In the genomic region with DNA sequence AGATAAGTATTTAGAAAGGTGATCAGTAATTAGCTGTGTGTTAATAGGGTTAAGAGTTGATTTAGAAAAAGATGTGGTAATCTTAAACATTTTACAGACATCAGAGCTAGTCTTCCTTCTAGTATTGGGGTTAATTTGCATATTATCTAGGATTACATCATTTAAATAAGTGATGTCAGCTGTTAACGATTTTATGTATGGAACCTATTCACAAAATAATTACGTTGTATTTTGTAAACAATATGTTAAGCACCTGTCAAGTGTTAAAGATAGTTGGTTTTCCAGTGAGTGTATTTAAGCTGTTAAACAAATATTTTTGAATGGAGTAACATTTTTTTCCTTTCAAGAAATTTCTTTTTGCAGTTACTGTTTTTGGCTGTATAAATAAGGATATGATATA, we compare ENCODE assay signal across 1 cellular context.
TF ChIP-seq lines count a peak whose summit lies in the region.

No MANE protein-coding gene starts in this region.

TF ChIP-seq in HEK293, 187 proteins besides CTCF, POLR2A, EP300 and RAD21 (continued from another document):
- TF ChIP-seq, protein P1, sequence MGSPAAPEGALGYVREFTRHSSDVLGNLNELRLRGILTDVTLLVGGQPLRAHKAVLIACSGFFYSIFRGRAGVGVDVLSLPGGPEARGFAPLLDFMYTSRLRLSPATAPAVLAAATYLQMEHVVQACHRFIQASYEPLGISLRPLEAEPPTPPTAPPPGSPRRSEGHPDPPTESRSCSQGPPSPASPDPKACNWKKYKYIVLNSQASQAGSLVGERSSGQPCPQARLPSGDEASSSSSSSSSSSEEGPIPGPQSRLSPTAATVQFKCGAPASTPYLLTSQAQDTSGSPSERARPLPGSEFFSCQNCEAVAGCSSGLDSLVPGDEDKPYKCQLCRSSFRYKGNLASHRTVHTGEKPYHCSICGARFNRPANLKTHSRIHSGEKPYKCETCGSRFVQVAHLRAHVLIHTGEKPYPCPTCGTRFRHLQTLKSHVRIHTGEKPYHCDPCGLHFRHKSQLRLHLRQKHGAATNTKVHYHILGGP (tag by site-specific recombination; IDR thresholded peaks at IDR 0.05): no peak
- no peak for TF ChIP-seq ZNF184 (tag by site-specific recombination; IDR thresholded peaks at IDR 0.05)
- TF ChIP-seq ZNF514 (tag by site-specific recombination; IDR thresholded peaks at IDR 0.05): no peak
- TF ChIP-seq ZNF530 (tag by site-specific recombination; IDR thresholded peaks at IDR 0.05; ENCODE audit: low read depth): no peak
- TF ChIP-seq ZNF555 (tag by site-specific recombination; conservative IDR thresholded peaks at IDR 0.05): no peak
- TF ChIP-seq ZNF362 (tag by site-specific recombination; IDR thresholded peaks at IDR 0.05): no peak; the same call in none of the 2 replicates
- no peak for TF ChIP-seq ZNF174 (tag by site-specific recombination; IDR thresholded peaks at IDR 0.05)
- no peak for TF ChIP-seq ZNF600 (tag by site-specific recombination; IDR thresholded peaks at IDR 0.05)
- no peak for TF ChIP-seq ZNF521 (tag by site-specific recombination; IDR thresholded peaks at IDR 0.05)
- TF ChIP-seq ZNF16 (tag by site-specific recombination; IDR thresholded peaks at IDR 0.05; ENCODE audit: low read depth): no peak
- TF ChIP-seq ZNF214 (tag by site-specific recombination; IDR thresholded peaks at IDR 0.05; ENCODE audit: borderline replicate concordance): no peak
- no peak for TF ChIP-seq ZNF658 (tag by site-specific recombination; IDR thresholded peaks at IDR 0.05)
